In genomic region chr1:51945591-51945990, GRCh38 we compare ENCODE assay signal across 26 cellular contexts. TPM values are rescaled to one million over a fixed set of nuclear protein-coding genes. Genes with fewer than 3 reads are reported as not detected.
DNase-seq lines count a peak whose midpoint lies in the region; ATAC-seq and TF ChIP-seq lines count a peak whose summit lies in the region.
"Had no signal": no experiment of that assay in that cellular context is flagged by ENCODE, and none has a peak within 500 bp of the region (broad histone marks: within the 10 kb centered on the region; RNA-seq: fewer than 3 reads in every experiment).

No MANE protein-coding gene starts in this region.

- no peaks in the 10 kb centered on the region for H3K36me3 ChIP-seq in breast epithelium

- no peak for TF ChIP-seq POLR2A in breast epithelium (IDR thresholded peaks at IDR 0.05)

- H3K4me3 ChIP-seq in astrocyte of the cerebellum (ENCODE audit: low read depth, low read length): no peak overlapping the region
- H3K4me3 ChIP-seq in breast epithelium: no peak overlapping the region
- H3K4me3 ChIP-seq: skin epidermis had no signal

- no peak for ATAC-seq in HG03469 (IDR thresholded peaks at IDR 0.05; ENCODE audit: unreplicated experiment)
- ATAC-seq in GM21825 (IDR thresholded peaks at IDR 0.05; ENCODE audit: unreplicated experiment): no peak
- ATAC-seq: activated T-helper 17 cell treated with anti-CD3 and anti-CD28 coated beads, Interleukin-2, amount 50 U/mL, for 72 hours; left colon; natural killer cell treated with Interleukin-12 subunit alpha and Interleukin-12 subunit beta and Interleukin-15 and Interleukin-18, amount 100 ng/mL, for 72 hours; Right ventricle myocardium inferior; stimulated activated memory B cell treated with anti-CD40 and anti-IgM and Interleukin-4, amounts not matched to agents 10 μg/mL and 1 μg/mL and 100 μg/mL, for 72 hours had no signal

- H3K9me3 ChIP-seq in breast epithelium: peaks cover 0 to 25% of the 10 kb centered on the region in 2 donors

- peak; percentile 14 for DNase-seq in NCI-H1092 treated with DMSO at 0.1 percent for 48 hours (lab: John Stamatoyannopoulos, UW)
- DNase-seq in NCI-H1092 (lab: John Stamatoyannopoulos, UW): no peak
- DNase-seq in astrocyte of the cerebellum (ENCODE audit: low read depth): peak; percentile 38
- DNase-seq in fibroblast of peridontal ligament (ENCODE audit: extremely low read depth): peak; percentile 72
- DNase-seq in breast epithelium (ENCODE audit: low spot score in 2 of 2): no peak
- DNase-seq: activated CD4-positive, alpha-beta T cell treated with anti-CD3 and anti-CD28 coated beads for 4 hours; activated naive CD4-positive, alpha-beta T cell treated with anti-CD3 and anti-CD28 coated beads, Interleukin-2, amount 10 ng/mL, durations not matched to agents 7 days and 5 days; central memory CD4-positive, alpha-beta T cell; COR-L47; DMS53; glutamatergic neuron; HCEC 1CT; left colon; NCI-H1694 treated with DMSO at 0.1 percent for 48 hours; NCI-H510A treated with DMSO at 0.1 percent for 48 hours; occipital lobe; substantia nigra had no signal

- H3K27ac ChIP-seq in temporal lobe (ENCODE audit: low read depth, low read length): peak overlapping the region; percentile 2
- H3K27ac ChIP-seq in breast epithelium: no peak overlapping the region
- H3K27ac ChIP-seq: 22Rv1, skin epidermis had no signal

- intact Hi-C loops in breast epithelium (cut with DNase I; ENCODE audit: low total_unique reads): no loop called here

- H3K27me3 ChIP-seq in breast epithelium: no peaks in the 10 kb centered on the region

- in situ Hi-C loops in astrocyte of the cerebellum (cut with HindIII; ENCODE audit: low sequenced_read_pairs): no loop called here

- TF ChIP-seq CTCF in astrocyte of the cerebellum (IDR thresholded peaks at IDR 0.05; ENCODE audit: low read depth, low read length, missing control alignments) (no peak), breast epithelium (IDR thresholded peaks at IDR 0.05) (no peak)

- H3K4me1 ChIP-seq in breast epithelium: no peaks in the 10 kb centered on the region

RNA-seq across cellular contexts. Expression of gene RAB3B, which starts 44.9 kb away (rescaled TPM):
- total RNA-seq in temporal lobe (12.5 TPM), breast epithelium (1 to 10 TPM in 1 of 3 donors, under 1 TPM in 1, not detected in 1; 0.66 to 1.3 TPM)
- total RNA-seq: Right ventricle myocardium inferior had no signal

Comparison
In these comparisons a context has a peak if more than half of its experiments do, and no peak if none do; other contexts are left out.
1. DNase-seq: peak in NCI-H1092 treated with DMSO at 0.1 percent for 48 hours (single experiment), astrocyte of the cerebellum (single experiment) and fibroblast of peridontal ligament (single experiment); none in NCI-H1092 (single experiment) and breast epithelium (0 of 2).